1 cellular context compared by ENCODE assay signal in genomic region chr1:198173832-198174231, GRCh38.
TF ChIP-seq lines count a peak whose summit lies in the region.

No MANE protein-coding gene starts in this region.

TF ChIP-seq in GM12878, 131 proteins besides CTCF, POLR2A, EP300 and RAD21:
- TF ChIP-seq, protein P1, sequence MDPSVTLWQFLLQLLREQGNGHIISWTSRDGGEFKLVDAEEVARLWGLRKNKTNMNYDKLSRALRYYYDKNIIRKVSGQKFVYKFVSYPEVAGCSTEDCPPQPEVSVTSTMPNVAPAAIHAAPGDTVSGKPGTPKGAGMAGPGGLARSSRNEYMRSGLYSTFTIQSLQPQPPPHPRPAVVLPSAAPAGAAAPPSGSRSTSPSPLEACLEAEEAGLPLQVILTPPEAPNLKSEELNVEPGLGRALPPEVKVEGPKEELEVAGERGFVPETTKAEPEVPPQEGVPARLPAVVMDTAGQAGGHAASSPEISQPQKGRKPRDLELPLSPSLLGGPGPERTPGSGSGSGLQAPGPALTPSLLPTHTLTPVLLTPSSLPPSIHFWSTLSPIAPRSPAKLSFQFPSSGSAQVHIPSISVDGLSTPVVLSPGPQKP (IDR thresholded peaks at IDR 0.05; ENCODE audit: low read depth, low read length): no peak
- TF ChIP-seq CUX1 (IDR thresholded peaks at IDR 0.05; ENCODE audit: insufficient replicate concordance, low read depth, low read length) (no peak), EZH2 (IDR thresholded peaks at IDR 0.05; ENCODE audit: borderline replicate concordance, control insufficient read depth, low read depth, low read length) (no peak), RUNX3 (IDR thresholded peaks at IDR 0.05; ENCODE audit: low read length) (no peak), SREBF1 (IDR thresholded peaks at IDR 0.05; ENCODE audit: low read length) (no peak), STAT3 (IDR thresholded peaks at IDR 0.05; ENCODE audit: low read depth, low read length) (no peak), BCL11A (IDR thresholded peaks at IDR 0.05; ENCODE audit: low read depth, low read length) (no peak), BMI1 (IDR thresholded peaks at IDR 0.05; ENCODE audit: borderline replicate concordance) (no peak), LARP7 (IDR thresholded peaks at IDR 0.05) (no peak)
- TF ChIP-seq, protein P2, sequence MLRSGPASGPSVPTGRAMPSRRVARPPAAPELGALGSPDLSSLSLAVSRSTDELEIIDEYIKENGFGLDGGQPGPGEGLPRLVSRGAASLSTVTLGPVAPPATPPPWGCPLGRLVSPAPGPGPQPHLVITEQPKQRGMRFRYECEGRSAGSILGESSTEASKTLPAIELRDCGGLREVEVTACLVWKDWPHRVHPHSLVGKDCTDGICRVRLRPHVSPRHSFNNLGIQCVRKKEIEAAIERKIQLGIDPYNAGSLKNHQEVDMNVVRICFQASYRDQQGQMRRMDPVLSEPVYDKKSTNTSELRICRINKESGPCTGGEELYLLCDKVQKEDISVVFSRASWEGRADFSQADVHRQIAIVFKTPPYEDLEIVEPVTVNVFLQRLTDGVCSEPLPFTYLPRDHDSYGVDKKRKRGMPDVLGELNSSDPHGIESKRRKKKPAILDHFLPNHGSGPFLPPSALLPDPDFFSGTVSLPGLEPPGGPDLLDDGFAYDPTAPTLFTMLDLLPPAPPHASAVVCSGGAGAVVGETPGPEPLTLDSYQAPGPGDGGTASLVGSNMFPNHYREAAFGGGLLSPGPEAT (IDR thresholded peaks at IDR 0.05; ENCODE audit: low read depth): no peak
- TF ChIP-seq, protein P3, sequence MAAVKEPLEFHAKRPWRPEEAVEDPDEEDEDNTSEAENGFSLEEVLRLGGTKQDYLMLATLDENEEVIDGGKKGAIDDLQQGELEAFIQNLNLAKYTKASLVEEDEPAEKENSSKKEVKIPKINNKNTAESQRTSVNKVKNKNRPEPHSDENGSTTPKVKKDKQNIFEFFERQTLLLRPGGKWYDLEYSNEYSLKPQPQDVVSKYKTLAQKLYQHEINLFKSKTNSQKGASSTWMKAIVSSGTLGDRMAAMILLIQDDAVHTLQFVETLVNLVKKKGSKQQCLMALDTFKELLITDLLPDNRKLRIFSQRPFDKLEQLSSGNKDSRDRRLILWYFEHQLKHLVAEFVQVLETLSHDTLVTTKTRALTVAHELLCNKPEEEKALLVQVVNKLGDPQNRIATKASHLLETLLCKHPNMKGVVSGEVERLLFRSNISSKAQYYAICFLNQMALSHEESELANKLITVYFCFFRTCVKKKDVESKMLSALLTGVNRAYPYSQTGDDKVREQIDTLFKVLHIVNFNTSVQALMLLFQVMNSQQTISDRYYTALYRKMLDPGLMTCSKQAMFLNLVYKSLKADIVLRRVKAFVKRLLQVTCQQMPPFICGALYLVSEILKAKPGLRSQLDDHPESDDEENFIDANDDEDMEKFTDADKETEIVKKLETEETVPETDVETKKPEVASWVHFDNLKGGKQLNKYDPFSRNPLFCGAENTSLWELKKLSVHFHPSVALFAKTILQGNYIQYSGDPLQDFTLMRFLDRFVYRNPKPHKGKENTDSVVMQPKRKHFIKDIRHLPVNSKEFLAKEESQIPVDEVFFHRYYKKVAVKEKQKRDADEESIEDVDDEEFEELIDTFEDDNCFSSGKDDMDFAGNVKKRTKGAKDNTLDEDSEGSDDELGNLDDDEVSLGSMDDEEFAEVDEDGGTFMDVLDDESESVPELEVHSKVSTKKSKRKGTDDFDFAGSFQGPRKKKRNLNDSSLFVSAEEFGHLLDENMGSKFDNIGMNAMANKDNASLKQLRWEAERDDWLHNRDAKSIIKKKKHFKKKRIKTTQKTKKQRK (IDR thresholded peaks at IDR 0.05; ENCODE audit: low read depth, low read length): no peak
TF ChIP-seq in GM12878: peak in this region for 0.
